15 cellular contexts compared by ENCODE assay signal in genomic region chr9:78607853-78608252, GRCh38.
A peak's percentile ranks its signal among the peaks of the same experiment; 100 is the strongest.
DNase-seq lines count a peak whose midpoint lies in the region; ATAC-seq lines count a peak whose summit lies in the region.
"Had no signal": no experiment of that assay in that cellular context is flagged by ENCODE, and none has a peak within 500 bp of the region (broad histone marks: within the 10 kb centered on the region; RNA-seq: fewer than 3 reads in every experiment).

No MANE protein-coding gene starts in this region.

- H3K36me3 Mint-ChIP-seq in memory B cell: no peaks in the 10 kb centered on the region
- H3K36me3 Mint-ChIP-seq: CD8-positive, alpha-beta T cell had no signal

- no peak overlapping the region for H3K4me3 Mint-ChIP-seq in memory B cell
- H3K4me3 Mint-ChIP-seq: B cell; CD4-positive, alpha-beta T cell; CD8-positive, alpha-beta T cell had no signal

- H3K9me3 Mint-ChIP-seq in memory B cell: peaks cover 2% of the 10 kb centered on the region
- H3K9me3 Mint-ChIP-seq: CD4-positive, alpha-beta T cell; CD8-positive, alpha-beta T cell had no signal

- H3K4me1 Mint-ChIP-seq in memory B cell: peaks cover 6% of the 10 kb centered on the region
- H3K4me1 Mint-ChIP-seq: B cell had no signal

- peaks cover 2% of the 10 kb centered on the region for H3K27me3 Mint-ChIP-seq in memory B cell

- DNase-seq in NCI-H146 (lab: John Stamatoyannopoulos, UW): peak; percentile 13
- DNase-seq in NCI-H146 treated with DMSO at 0.1 percent for 48 hours (lab: John Stamatoyannopoulos, UW; ENCODE audit: unreplicated experiment): no peak
- no peak for DNase-seq in memory B cell (ENCODE audit: low spot score in 2 of 2)
- DNase-seq in NCI-H1436 (lab: John Stamatoyannopoulos, UW): no peak
- DNase-seq: AML-193; Caco-2; Calu3; CD4-positive, alpha-beta T cell; CD8-positive, alpha-beta T cell; DMS79 treated with DMSO at 0.1 percent for 48 hours; GF-D8 had no signal

- no peak overlapping the region for H3K27ac Mint-ChIP-seq in memory B cell
- H3K27ac Mint-ChIP-seq: B cell; CD4-positive, alpha-beta T cell; CD8-positive, alpha-beta T cell had no signal

- peak; percentile 74 for ATAC-seq in esophagus mucosa
- peak; percentile 29 for ATAC-seq in memory B cell (ENCODE audit: low read depth)
- ATAC-seq in HG03139 (IDR thresholded peaks at IDR 0.05; ENCODE audit: unreplicated experiment): no peak
- ATAC-seq: A549; CD8-positive, alpha-beta T cell had no signal
